ENCODE assay signal across 27 cellular contexts in genomic region chr3:173058229-173058628, GRCh38.
"Had no signal": no experiment of that assay in that cellular context is flagged by ENCODE, and none has a peak within 500 bp of the region (broad histone marks: within the 10 kb centered on the region; RNA-seq: fewer than 3 reads in every experiment).

No MANE protein-coding gene starts in this region.

- H3K9me3 Mint-ChIP-seq: stimulated activated effector memory CD8-positive, alpha-beta T cell treated with anti-CD3 and anti-CD28 coated beads, Interleukin-12 subunit alpha, Interleukin-12 subunit beta, amount 100 ng/mL, for 72 hours; stimulated activated naive CD8-positive, alpha-beta T cell treated with anti-CD3 and anti-CD28 coated beads, Interleukin-15, amount 100 ng/mL, for 72 hours; stimulated activated naive CD8-positive, alpha-beta T cell treated with anti-CD3 and anti-CD28 coated beads, Interleukin-15, Interleukin-2, amounts not matched to agents 100 ng/mL and 50 ng/mL, for 24 hours; type B pancreatic cell had no signal

- H3K4me1 ChIP-seq: stomach, suprapubic skin, testis, thyroid gland, tibial artery, tibial nerve, transverse colon, upper lobe of left lung, upper lobe of right lung, uterus, vagina had no signal

- FAIRE-seq: urothelium cell line had no signal

- H3K36me3 ChIP-seq: stomach, suprapubic skin, thoracic aorta, thyroid gland, tibial artery, tibial nerve, transverse colon, upper lobe of left lung, upper lobe of right lung, uterus, vagina had no signal

- H3K4me1 Mint-ChIP-seq: stimulated activated effector memory CD8-positive, alpha-beta T cell treated with anti-CD3 and anti-CD28 coated beads, Interleukin-12 subunit alpha, Interleukin-12 subunit beta, amount 100 ng/mL, for 72 hours; stimulated activated memory B cell treated with anti-CD40 and anti-IgM and Interleukin-4, amounts not matched to agents 10 μg/mL and 1 μg/mL and 100 μg/mL, for 72 hours; stimulated activated naive CD8-positive, alpha-beta T cell treated with anti-CD3 and anti-CD28 coated beads, Interleukin-15, amount 100 ng/mL, for 72 hours had no signal

- H3K27ac Mint-ChIP-seq: stimulated activated effector memory CD8-positive, alpha-beta T cell treated with anti-CD3 and anti-CD28 coated beads, Interleukin-12 subunit alpha, Interleukin-12 subunit beta, amount 100 ng/mL, for 72 hours; stimulated activated memory B cell treated with anti-CD40 and anti-IgM and Interleukin-4, amounts not matched to agents 10 μg/mL and 1 μg/mL and 100 μg/mL, for 72 hours; stimulated activated naive B cell treated with anti-CD40 and anti-IgM and Interleukin-4, amounts not matched to agents 10 μg/mL and 1 μg/mL and 100 μg/mL, for 72 hours; stimulated activated naive CD8-positive, alpha-beta T cell treated with anti-CD3 and anti-CD28 coated beads, Interleukin-15, amount 100 ng/mL, for 72 hours; stimulated activated naive CD8-positive, alpha-beta T cell treated with anti-CD3 and anti-CD28 coated beads, Interleukin-15, Interleukin-2, amounts not matched to agents 100 ng/mL and 50 ng/mL, for 24 hours; type B pancreatic cell had no signal

- DNase-seq: stimulated activated CD4-positive, alpha-beta T cell treated with anti-CD3 and anti-CD28 coated beads, Interleukin-2, amount 100 ng/mL, for 48 hours; stimulated activated CD4-positive, alpha-beta T cell treated with anti-CD3 and anti-CD28 coated beads, Interleukin-4, amount 100 ng/mL, for 1 hour; stimulated activated CD4-positive, alpha-beta T cell treated with anti-CD3 and anti-CD28 coated beads, Interleukin-4, amount 100 ng/mL, for 24 hours; stimulated activated CD8-positive, alpha-beta memory T cell treated with anti-CD3 and anti-CD28 coated beads, Interleukin-4, amount 100 ng/mL, for 48 hours; stimulated activated naive B cell treated with anti-CD40 and anti-IgM and Interleukin-4, amounts not matched to agents 10 μg/mL and 1 μg/mL and 100 μg/mL, for 72 hours; stimulated activated naive CD4-positive, alpha-beta T cell; stimulated activated naive CD4-positive, alpha-beta T cell treated with Interleukin-2 at 50 U/mL for 16 hours; stimulated activated naive CD8-positive, alpha-beta T cell treated with anti-CD3 and anti-CD28 coated beads, Interleukin-15, amount 100 ng/mL, for 72 hours; stimulated activated naive CD8-positive, alpha-beta T cell treated with anti-CD3 and anti-CD28 coated beads, Interleukin-15, Interleukin-2, amounts not matched to agents 100 U/mL and 50 U/mL, for 24 hours; stomach; substantia nigra; testis; thyroid gland; tibial artery; transverse colon; upper lobe of left lung; upper lobe of right lung; uterus had no signal

- H3K27me3 Mint-ChIP-seq: stimulated activated memory B cell treated with anti-CD40 and anti-IgM and Interleukin-4, amounts not matched to agents 10 μg/mL and 1 μg/mL and 100 μg/mL, for 72 hours; stimulated activated naive B cell treated with anti-CD40 and anti-IgM and Interleukin-4, amounts not matched to agents 10 μg/mL and 1 μg/mL and 100 μg/mL, for 72 hours; stimulated activated naive CD8-positive, alpha-beta T cell treated with anti-CD3 and anti-CD28 coated beads, Interleukin-15, amount 100 ng/mL, for 72 hours; stimulated activated naive CD8-positive, alpha-beta T cell treated with anti-CD3 and anti-CD28 coated beads, Interleukin-15, Interleukin-2, amounts not matched to agents 100 ng/mL and 50 ng/mL, for 24 hours; type B pancreatic cell had no signal

- H3K27ac ChIP-seq: stomach, suprapubic skin, testis, thoracic aorta, thyroid gland, tibial artery, tibial nerve, transverse colon, upper lobe of left lung, upper lobe of right lung, uterus, vagina had no signal

- H3K27me3 ChIP-seq: stomach, suprapubic skin, testis, thyroid gland, tibial artery, tibial nerve, transverse colon, upper lobe of left lung, upper lobe of right lung, uterus, vagina had no signal

- H3K4me3 Mint-ChIP-seq: stimulated activated effector memory CD8-positive, alpha-beta T cell treated with anti-CD3 and anti-CD28 coated beads, Interleukin-12 subunit alpha, Interleukin-12 subunit beta, amount 100 ng/mL, for 72 hours; stimulated activated memory B cell treated with anti-CD40 and anti-IgM and Interleukin-4, amounts not matched to agents 10 μg/mL and 1 μg/mL and 100 μg/mL, for 72 hours; stimulated activated naive B cell treated with anti-CD40 and anti-IgM and Interleukin-4, amounts not matched to agents 10 μg/mL and 1 μg/mL and 100 μg/mL, for 72 hours; stimulated activated naive CD8-positive, alpha-beta T cell treated with anti-CD3 and anti-CD28 coated beads, Interleukin-15, amount 100 ng/mL, for 72 hours; stimulated activated naive CD8-positive, alpha-beta T cell treated with anti-CD3 and anti-CD28 coated beads, Interleukin-15, Interleukin-2, amounts not matched to agents 100 ng/mL and 50 ng/mL, for 24 hours; type B pancreatic cell had no signal

- ATAC-seq: stimulated activated effector memory CD8-positive, alpha-beta T cell treated with anti-CD3 and anti-CD28 coated beads, Interleukin-12 subunit alpha, Interleukin-12 subunit beta, amount 100 ng/mL, for 72 hours; stimulated activated memory B cell treated with anti-CD40 and anti-IgM and Interleukin-4, amounts not matched to agents 10 μg/mL and 1 μg/mL and 100 μg/mL, for 72 hours; stimulated activated naive B cell treated with anti-CD40 and anti-IgM and Interleukin-4, amounts not matched to agents 10 μg/mL and 1 μg/mL and 100 μg/mL, for 72 hours; stimulated activated naive CD8-positive, alpha-beta T cell treated with anti-CD3 and anti-CD28 coated beads, Interleukin-15, amount 100 ng/mL, for 72 hours; stimulated activated naive CD8-positive, alpha-beta T cell treated with anti-CD3 and anti-CD28 coated beads, Interleukin-15, Interleukin-2, amounts not matched to agents 100 U/mL and 50 U/mL, for 24 hours; upper lobe of right lung had no signal

- H3K9me3 ChIP-seq: stomach, suprapubic skin, testis, thoracic aorta, thyroid gland, tibial artery, tibial nerve, transverse colon, upper lobe of left lung, upper lobe of right lung, uterus, vagina had no signal

- H3K36me3 Mint-ChIP-seq: stimulated activated effector memory CD8-positive, alpha-beta T cell treated with anti-CD3 and anti-CD28 coated beads, Interleukin-12 subunit alpha, Interleukin-12 subunit beta, amount 100 ng/mL, for 72 hours; stimulated activated memory B cell treated with anti-CD40 and anti-IgM and Interleukin-4, amounts not matched to agents 10 μg/mL and 1 μg/mL and 100 μg/mL, for 72 hours; stimulated activated naive B cell treated with anti-CD40 and anti-IgM and Interleukin-4, amounts not matched to agents 10 μg/mL and 1 μg/mL and 100 μg/mL, for 72 hours; type B pancreatic cell had no signal

- H3K4me3 ChIP-seq: stomach, suprapubic skin, testis, thoracic aorta, thyroid gland, tibial artery, tibial nerve, transverse colon, upper lobe of left lung, upper lobe of right lung, uterus, vagina had no signal
